ENCODE assay signal across 7 cellular contexts in the genomic region with DNA sequence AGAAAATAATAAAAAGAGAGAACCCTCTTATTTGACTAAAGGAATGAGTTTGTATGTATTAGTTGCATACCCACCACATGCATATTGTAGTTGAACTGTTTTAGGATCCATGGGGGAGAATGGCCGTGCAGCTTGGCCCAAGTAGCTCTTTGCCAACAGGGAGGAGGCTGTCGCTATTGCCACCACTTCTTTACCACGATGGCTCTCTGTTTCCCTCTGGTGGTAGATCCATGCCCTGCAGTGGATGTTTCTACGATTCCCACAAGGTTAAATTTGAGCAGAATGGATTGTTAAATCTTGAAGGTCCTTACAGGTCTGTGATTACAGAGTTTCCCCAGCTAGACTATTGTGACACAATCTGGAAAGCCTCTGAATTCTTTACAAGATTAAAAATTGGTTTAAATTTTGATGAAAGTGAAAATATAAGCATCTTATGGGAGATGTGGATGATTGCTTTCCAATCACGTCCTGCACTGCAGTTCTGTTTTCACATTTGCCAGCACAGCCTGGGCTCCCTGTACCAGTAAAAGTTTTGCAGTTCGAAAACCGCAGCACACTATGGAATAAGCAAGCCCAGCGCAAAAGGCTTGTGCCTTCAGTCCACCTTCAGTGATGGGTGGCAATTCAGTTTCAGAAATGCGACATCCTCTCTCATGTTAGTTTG.
DNase-seq lines count a peak whose midpoint lies in the region; ATAC-seq and TF ChIP-seq lines count a peak whose summit lies in the region.

No MANE protein-coding gene starts in this region.

- ATAC-seq in HG02884 (IDR thresholded peaks at IDR 0.05; ENCODE audit: unreplicated experiment): peak; percentile 65

- peak; percentile 95 for TF ChIP-seq CTCF in GM12873 (IDR thresholded peaks at IDR 0.05; ENCODE audit: insufficient read depth, low read depth, low read length, missing control alignments)

- DNase-seq in NCI-H2196 (lab: John Stamatoyannopoulos, UW; ENCODE audit: unreplicated experiment) (peak; percentile 52), left kidney (ENCODE audit: low read depth, low spot score) (peak; percentile 83)
- peak; percentile 47 to 68 (median 52) for DNase-seq in activated CD4-positive, CD25-positive, alpha-beta regulatory T cell (lab: John Stamatoyannopoulos, UW)
- DNase-seq in central memory CD4-positive, alpha-beta T cell: peak; percentile 62
- peak; percentile 58 to 71 (median 63) for DNase-seq in stimulated activated CD4-positive, alpha-beta T cell treated with anti-CD3 and anti-CD28 coated beads, TNF-alpha, amount 100 ng/mL, for 24 hours (ENCODE audit: low read depth in 3 of 3)

Comparison
In these comparisons a context has a peak if more than half of its experiments do, and no peak if none do; other contexts are left out.
1. Peak in every context shown above with its lines: DNase-seq and ATAC-seq.